1 cellular context compared by ENCODE assay signal in genomic region chr19:14561832-14562351, GRCh38.
TF ChIP-seq lines count a peak whose summit lies in the region.

No MANE protein-coding gene starts in this region.

TF ChIP-seq in HEK293, 187 proteins besides CTCF, POLR2A, EP300 and RAD21:
- TF ChIP-seq INSM2 (tag by site-specific recombination; IDR thresholded peaks at IDR 0.05) (no peak), ZBTB20 (tag by site-specific recombination; IDR thresholded peaks at IDR 0.05) (no peak), ZSCAN4 (tag by site-specific recombination; IDR thresholded peaks at IDR 0.05) (no peak), ZNF560 (tag by site-specific recombination; IDR thresholded peaks at IDR 0.05; ENCODE audit: borderline replicate concordance) (no peak), ZBTB1 (tag by site-specific recombination; IDR thresholded peaks at IDR 0.05) (no peak), HIC1 (tag by site-specific recombination; IDR thresholded peaks at IDR 0.05) (peak; percentile 46; the same call in 1 of the 2 replicates), ZBTB44 (tag by site-specific recombination; IDR thresholded peaks at IDR 0.05) (no peak), PATZ1 (tag by site-specific recombination; IDR thresholded peaks at IDR 0.05) (0 out of 2 replicates have a peak, but pooled peaks have one; percentile 34), ZIC2 (tag by site-specific recombination; IDR thresholded peaks at IDR 0.05) (peak; percentile 33; the same call in 1 of the 2 replicates), ZNF221 (tag by site-specific recombination; IDR thresholded peaks at IDR 0.05; ENCODE audit: borderline replicate concordance) (no peak), ZNF37A (tag by site-specific recombination; IDR thresholded peaks at IDR 0.05) (no peak), GLIS2 (tag by site-specific recombination; IDR thresholded peaks at IDR 0.05) (peak; percentile 33; the same call in 1 of the 2 replicates), ZNF274 (IDR thresholded peaks at IDR 0.05; ENCODE audit: low read length) (no peak), ZNF274 (tag by site-specific recombination; IDR thresholded peaks at IDR 0.05; ENCODE audit: borderline replicate concordance) (no peak), GLIS1 (tag by site-specific recombination; IDR thresholded peaks at IDR 0.05) (peak; percentile 72), KLF17 (tag by site-specific recombination; IDR thresholded peaks at IDR 0.05) (no peak)
